10 cellular contexts compared by ENCODE assay signal in genomic region chr6:48087448-48087847, GRCh38. TPM values are rescaled to one million over a fixed set of nuclear protein-coding genes. Genes with fewer than 3 reads are reported as not detected.
DNase-seq lines count a peak whose midpoint lies in the region; ATAC-seq, FAIRE-seq and TF ChIP-seq lines count a peak whose summit lies in the region.
"Had no signal": no experiment of that assay in that cellular context is flagged by ENCODE, and none has a peak within 500 bp of the region (broad histone marks: within the 10 kb centered on the region; RNA-seq: fewer than 3 reads in every experiment).

No MANE protein-coding gene starts in this region.

- no peaks in the 10 kb centered on the region for H3K36me3 ChIP-seq in PC-3 (ENCODE audit: low read depth, low read length)
- no peaks in the 10 kb centered on the region for H3K36me3 ChIP-seq in esophagus squamous epithelium
- H3K36me3 ChIP-seq: Peyer's patch had no signal

- H3K4me2 ChIP-seq in A549 (no peak overlapping the region), PC-3 (ENCODE audit: low read length) (no peak overlapping the region)

- no peaks in the 10 kb centered on the region for H4K20me1 ChIP-seq in PC-3 (ENCODE audit: low read length)

- DNase-seq in A549 (ENCODE audit: low read depth in 1 of 2, low spot score in 1 of 2) (peak in 1 of 2 experiments; percentile 22), PC-3 (peak; percentile 68), esophagus squamous epithelium (lab: John Stamatoyannopoulos, UW) (no peak), left lobe of liver (ENCODE audit: low spot score) (no peak), sciatic nerve (ENCODE audit: low spot score) (no peak)
- DNase-seq: nucleus accumbens, Peyer's patch had no signal

- H3K4me1 ChIP-seq in A549 (no peaks in the 10 kb centered on the region), PC-3 (ENCODE audit: insufficient read depth, low read length) (no peaks in the 10 kb centered on the region), esophagus squamous epithelium (no peaks in the 10 kb centered on the region)
- H3K4me1 ChIP-seq: Peyer's patch had no signal

- TF ChIP-seq CTCF in A549 (IDR thresholded peaks at IDR 0.05): peak; percentile 52
- peak; percentile 66 for TF ChIP-seq CTCF in PC-3 (conservative IDR thresholded peaks at IDR 0.05; ENCODE audit: low read depth, low read length)
- TF ChIP-seq CTCF in esophagus squamous epithelium (IDR thresholded peaks at IDR 0.05): peak in 5 of 6 experiments; percentile 25 to 58 (median 27)

- H3K79me2 ChIP-seq in PC-3 (ENCODE audit: low read length): no peaks in the 10 kb centered on the region

- no peak for FAIRE-seq in A549 (lab: Jason Lieb, UNC)

- TF ChIP-seq EP300 in A549 (IDR thresholded peaks at IDR 0.05): no peak

- no peaks in the 10 kb centered on the region for H3F3A ChIP-seq in PC-3 (ENCODE audit: low read length, unreplicated experiment)

- no peaks in the 10 kb centered on the region for H3K9me3 ChIP-seq in A549
- H3K9me3 ChIP-seq in PC-3 (ENCODE audit: low read length): no peaks in the 10 kb centered on the region
- no peaks in the 10 kb centered on the region for H3K9me3 ChIP-seq in esophagus squamous epithelium
- H3K9me3 ChIP-seq: Peyer's patch had no signal

- H2AFZ ChIP-seq in PC-3 (ENCODE audit: low read length): no peak overlapping the region

- H3K4me3 ChIP-seq in A549 (no peak overlapping the region), PC-3 (ENCODE audit: low read length) (no peak overlapping the region), esophagus squamous epithelium (no peak overlapping the region)
- H3K4me3 ChIP-seq: Peyer's patch had no signal

- BruUV-seq in PC-3 (replicated peaks; lab: Mats Ljungman, UMichigan): no TSS peak

- peak; percentile 49 to 60 for TF ChIP-seq RAD21 in A549 (conservative IDR thresholded peaks at IDR 0.05 in 1 of 2, IDR thresholded peaks at IDR 0.05 in 1 of 2)

- intact Hi-C loops in PC-3 (cut with micrococcal nuclease) (loop anchor here (1.0 to 10.0 kb wide), 10 partner anchors 299 to 1335 kb away; no protein-coding TSS in a partner anchor), esophagus squamous epithelium (cut with DNase I) (no loop called here), sciatic nerve (cut with DNase I) (no loop called here)

- no peak for ATAC-seq in A549
- ATAC-seq in GM18868 (IDR thresholded peaks at IDR 0.05; ENCODE audit: unreplicated experiment): peak; percentile 60
- peak; percentile 48; the same call in 1 of the 2 replicates for ATAC-seq in PC-3
- no peak for ATAC-seq in HG03039 (IDR thresholded peaks at IDR 0.05; ENCODE audit: unreplicated experiment)
- no peak for ATAC-seq in left lobe of liver
- no peak for ATAC-seq in sciatic nerve
- no peak for ATAC-seq in HG02973 (IDR thresholded peaks at IDR 0.05; ENCODE audit: unreplicated experiment)

- H3K9me2 ChIP-seq in PC-3 (replicated peaks; ENCODE audit: low read length): no peaks in the 10 kb centered on the region

- POLR2A ChIA-PET in A549 (lab: Yijun Ruan, JAX) (no interaction called here), PC-3 (lab: Charles Lee; ENCODE audit: unreplicated experiment) (no interaction called here)

- H3K9ac ChIP-seq in PC-3 (ENCODE audit: low read length): no peak overlapping the region

- no peak overlapping the region for H3K27ac ChIP-seq in A549
- H3K27ac ChIP-seq in PC-3 (ENCODE audit: low read length): no peak overlapping the region
- H3K27ac ChIP-seq in esophagus squamous epithelium: no peak overlapping the region
- H3K27ac ChIP-seq: Peyer's patch had no signal

- TF ChIP-seq POLR2A in A549 (IDR thresholded peaks at IDR 0.05; ENCODE audit: low read length) (no peak), esophagus squamous epithelium (IDR thresholded peaks at IDR 0.05) (no peak)

- CTCF ChIA-PET in A549 (lab: Yijun Ruan, JAX): interaction anchor here (1.1 to 1.5 kb wide), 4 partner anchors 299 to 1323 kb away, joined by 3 to 7 read pairs (median 4); no protein-coding TSS in a partner anchor
- CTCF ChIA-PET in PC-3 (lab: Charles Lee): interaction anchor here (0.8 to 1.6 kb wide), 4 partner anchors 225 to 678 kb away, joined by 3 to 10 read pairs (median 4); no protein-coding TSS in a partner anchor

- WGBS in A549 (ENCODE audit: missing lambda C conversion rate): 9% methylated on average over 1 of the region's 1 CpG
- 0 to 15% methylated on average over 1 of the region's 1 CpG for WGBS in esophagus squamous epithelium, 2 donors

- no peaks in the 10 kb centered on the region for H3K27me3 ChIP-seq in PC-3 (ENCODE audit: low read length)
- H3K27me3 ChIP-seq in esophagus squamous epithelium: no peaks in the 10 kb centered on the region
- H3K27me3 ChIP-seq: Peyer's patch had no signal

TF ChIP-seq in A549, 52 proteins besides CTCF, POLR2A, EP300 and RAD21:
- TF ChIP-seq SMC3 (IDR thresholded peaks at IDR 0.05): peak; percentile 61
- no peak for TF ChIP-seq BCL3 (IDR thresholded peaks at IDR 0.05)

RNA-seq across cellular contexts. Expression of gene PTCHD4, which starts 23.5 kb away (rescaled TPM):
- polyA plus RNA-seq in A549 (2011; rRNA removed): 0.16 and 0.21 TPM in 2 replicates
- not detected in 2 replicates for polyA plus RNA-seq in A549 (2012; cell fraction: cytosol; rRNA removed)
- polyA plus RNA-seq in A549 (2012; cell fraction: nucleus; rRNA removed): 0.01 and 0.04 TPM in 2 replicates
- 0.15 to 0.16 TPM (median 0.15 TPM) in 3 replicates for polyA plus RNA-seq in A549 (2017; fragmentation: RNase III; extraction: RNeasy Plus Mini Kit Qiagen cat#74134 plus additional on column Dnase treatment)
- polyA minus RNA-seq in A549 (2011; rRNA and poly(A)+ RNA removed): 0.21 and 0.24 TPM in 2 replicates
- not detected in 2 replicates for total RNA-seq in PC-3 (2014; rRNA removed)
- under 1 TPM in 2 of 4 donors, not detected in 2; 0.19 to 0.22 TPM for total RNA-seq in esophagus squamous epithelium
- 0.18 TPM for total RNA-seq in left lobe of liver
- total RNA-seq in sciatic nerve: 1.7 TPM
- total RNA-seq: Peyer's patch had no signal

Comparison
In these comparisons a context has a peak if more than half of its experiments do, and no peak if none do; other contexts are left out.
1. ATAC-seq: peak in GM18868 (single experiment) and PC-3 (single experiment); none in A549 (0 of 2), HG03039 (single experiment), left lobe of liver (single experiment), sciatic nerve (single experiment) and HG02973 (single experiment).
2. Peak in every context shown above with its lines, with median percentiles within 50 percentile points of each other: CTCF ChIP-seq.